8 cellular contexts compared by ENCODE assay signal in the genomic region with DNA sequence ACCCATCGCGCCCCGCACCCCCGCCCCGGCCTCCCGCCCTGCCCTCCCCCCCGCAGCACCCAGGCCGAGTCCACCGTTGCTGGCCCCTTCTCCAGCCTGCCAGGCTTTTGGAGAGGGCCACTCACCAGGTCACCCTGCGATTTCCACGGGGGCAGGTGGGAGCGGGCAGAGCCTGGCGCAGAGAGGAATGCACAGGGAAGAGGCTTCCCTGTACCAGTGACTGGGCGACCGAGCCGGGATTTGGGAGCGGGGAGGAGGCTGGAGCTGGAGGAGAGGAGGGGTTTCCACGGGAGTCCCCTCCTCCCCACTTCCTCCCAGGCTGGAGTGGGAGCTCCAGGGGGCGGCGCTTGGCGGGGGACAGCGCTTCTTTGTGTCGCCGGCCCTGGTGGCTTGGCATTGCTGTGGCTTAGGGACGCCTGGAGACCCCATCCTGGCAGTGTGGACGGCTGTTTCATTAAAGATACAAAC. TPM values are rescaled to one million over a fixed set of nuclear protein-coding genes. Genes with fewer than 3 reads are reported as not detected.
DNase-seq lines count a peak whose midpoint lies in the region; ATAC-seq and TF ChIP-seq lines count a peak whose summit lies in the region.

No MANE protein-coding gene starts in this region.

- ATAC-seq in left cardiac atrium: peak; percentile 90 to 93
- no peak for ATAC-seq in GM19328 (IDR thresholded peaks at IDR 0.05; ENCODE audit: unreplicated experiment)
- no peak for ATAC-seq in HG03521 (IDR thresholded peaks at IDR 0.05; ENCODE audit: unreplicated experiment)

- TF ChIP-seq CTCF in AG10803 (conservative IDR thresholded peaks at IDR 0.05; ENCODE audit: low read length) (no peak), adrenal gland (IDR thresholded peaks at IDR 0.05) (no peak), ovary (IDR thresholded peaks at IDR 0.05) (no peak)

- WGBS in adrenal gland, 4 donors: 0 to 6% (median 3%) methylated on average over 5 to 26 of the region's 26 CpGs
- 0 to 1% (median 1%) methylated on average over 23 to 26 of the region's 26 CpGs for WGBS in ovary, 3 donors

- H3K27ac ChIP-seq in adrenal gland (peak overlapping the region; percentile 23 to 86 (median 76)), ovary (peak overlapping the region; percentile 83)

- H3K36me3 ChIP-seq in adrenal gland (replicated peaks in 1 of 2): no peaks in the 10 kb centered on the region
- H3K36me3 ChIP-seq in ovary: no peaks in the 10 kb centered on the region

- H3K4me1 ChIP-seq in adrenal gland (replicated peaks in 1 of 2) (peaks cover 0 to 33% of the 10 kb centered on the region in 2 donors), ovary (ENCODE audit: insufficient read depth) (peaks cover 5% of the 10 kb centered on the region)

- peak overlapping the region; percentile 79 for H3K4me3 ChIP-seq in AG10803 (ENCODE audit: low read length)
- H3K4me3 ChIP-seq in adrenal gland: peak overlapping the region in 2 of 4 donors; percentile 46 to 66
- peak overlapping the region; percentile 66 for H3K4me3 ChIP-seq in ovary

- TF ChIP-seq EP300 in ovary (IDR thresholded peaks at IDR 0.05): no peak

- intact Hi-C loops in adrenal gland (cut with DNase I): no loop called here
- intact Hi-C loops in left cardiac atrium (cut with DNase I): no loop called here
- intact Hi-C loops in ovary (cut with DNase I): loop anchor here in 1 of 4 donors (10.0 kb wide), 1 partner anchor 132 kb away; no protein-coding TSS in a partner anchor

- TF ChIP-seq POLR2A in adrenal gland (IDR thresholded peaks at IDR 0.05): no peak
- peak; percentile 30 for TF ChIP-seq POLR2A in ovary (IDR thresholded peaks at IDR 0.05)

- DNase-seq in AG10803 (ENCODE audit: low read depth) (peak; percentile 48), HuH-7 (ENCODE audit: low spot score) (peak; percentile 44), adrenal gland (peak; percentile 65 to 83 (median 72)), left cardiac atrium (peak; percentile 84), ovary (peak; percentile 67 to 82 (median 81))
- DNase-seq in effector CD4-positive, alpha-beta T cell: no peak

- H3K27me3 ChIP-seq in adrenal gland (no peaks in the 10 kb centered on the region), ovary (no peaks in the 10 kb centered on the region)

- H3K9me3 ChIP-seq in adrenal gland (replicated peaks in 1 of 3): no peaks in the 10 kb centered on the region
- H3K9me3 ChIP-seq in ovary: no peaks in the 10 kb centered on the region

RNA-seq across cellular contexts. Expression of gene TCAF1, which starts 19.3 kb away (rescaled TPM):
- total RNA-seq in adrenal gland (100 to 1,000 TPM; 105 to 177 (median 124) TPM), left cardiac atrium (10 to 100 TPM; 24.0 to 26.9 TPM), ovary (10 to 100 TPM; 40.1 to 92.7 (median 63.2) TPM)
- polyA plus RNA-seq in adrenal gland (100 to 1,000 TPM in 1 of 3 donors, 10 to 100 TPM in 2; 41.3 to 102 (median 63.3) TPM), ovary (10 to 100 TPM; 34.5 to 63.2 TPM)

RNA-seq across cellular contexts. Expression of gene OR2F2, which starts 52.4 kb away (rescaled TPM):
- total RNA-seq in adrenal gland: not detected
- not detected for polyA plus RNA-seq in adrenal gland
- not detected for total RNA-seq in left cardiac atrium
- not detected for total RNA-seq in ovary
- not detected for polyA plus RNA-seq in ovary

Comparison
In these comparisons a context has a peak if more than half of its experiments do, and no peak if none do; other contexts are left out.
1. ATAC-seq: peak in left cardiac atrium (2 of 2); none in GM19328 (single experiment) and HG03521 (single experiment).